Comparison of ENCODE assay signal across 8 cellular contexts in the genomic region with DNA sequence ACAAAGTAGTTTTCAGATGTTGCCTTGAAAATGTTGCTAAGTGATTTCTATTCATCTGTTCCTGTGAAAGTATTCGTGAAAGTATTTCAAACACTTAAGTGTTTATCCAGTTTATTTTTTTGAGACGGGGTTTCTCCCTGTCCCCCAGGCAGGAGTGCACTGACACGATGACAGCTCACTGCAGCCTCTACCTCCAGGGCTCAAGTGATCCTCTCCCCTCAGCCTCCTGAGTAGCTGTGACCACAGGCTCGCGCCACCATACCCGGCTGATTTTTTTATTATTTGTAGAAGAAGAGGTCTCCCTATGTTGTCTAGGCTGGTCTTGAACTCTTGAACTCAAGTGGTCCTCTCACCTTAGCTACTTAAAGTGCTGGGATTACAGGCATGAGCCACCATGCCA. TPM values are rescaled to one million over a fixed set of nuclear protein-coding genes. Genes with fewer than 3 reads are reported as not detected.
A peak's percentile ranks its signal among the peaks of the same experiment; 100 is the strongest.
DNase-seq lines count a peak whose midpoint lies in the region; ATAC-seq and TF ChIP-seq lines count a peak whose summit lies in the region.

No MANE protein-coding gene starts in this region.

- peak overlapping the region; percentile 98 for H3K27ac Mint-ChIP-seq in activated CD4-positive, alpha-beta T cell treated with anti-CD3 and anti-CD28 coated beads, Interleukin-2, amount 10 ng/mL, durations not matched to agents 7 days and 5 days
- no peak overlapping the region for H3K27ac Mint-ChIP-seq in activated CD4-positive, alpha-beta memory T cell treated with anti-CD3 and anti-CD28 coated beads for 36 hours
- peak overlapping the region; percentile 95 for H3K27ac Mint-ChIP-seq in stimulated activated effector memory CD8-positive, alpha-beta T cell treated with anti-CD3 and anti-CD28 coated beads, Interleukin-12 subunit alpha, Interleukin-12 subunit beta, amount 100 ng/mL, for 72 hours

- H3K4me1 Mint-ChIP-seq in activated CD4-positive, alpha-beta T cell treated with anti-CD3 and anti-CD28 coated beads, Interleukin-2, amount 10 ng/mL, durations not matched to agents 7 days and 5 days: peaks cover 35% of the 10 kb centered on the region
- H3K4me1 Mint-ChIP-seq in activated CD4-positive, alpha-beta memory T cell treated with anti-CD3 and anti-CD28 coated beads for 36 hours (ENCODE audit: low read depth): peaks cover 39% of the 10 kb centered on the region
- H3K4me1 Mint-ChIP-seq in stimulated activated effector memory CD8-positive, alpha-beta T cell treated with anti-CD3 and anti-CD28 coated beads, Interleukin-12 subunit alpha, Interleukin-12 subunit beta, amount 100 ng/mL, for 72 hours: peaks cover 35% of the 10 kb centered on the region

- TF ChIP-seq POLR2A in gastroesophageal sphincter (IDR thresholded peaks at IDR 0.05): no peak

- WGBS in gastroesophageal sphincter (ENCODE audit: low coverage in 1 of 2), 2 donors: 43 to 47% methylated on average over 4 of the region's 6 CpGs

- DNase-seq in activated CD4-positive, alpha-beta T cell treated with anti-CD3 and anti-CD28 coated beads, Interleukin-2, amount 10 ng/mL, durations not matched to agents 7 days and 5 days: no peak
- no peak for DNase-seq in activated CD4-positive, alpha-beta T cell treated with anti-CD3 and anti-CD28 coated beads for 4 hours
- DNase-seq in activated CD4-positive, alpha-beta memory T cell treated with anti-CD3 and anti-CD28 coated beads for 36 hours: no peak
- DNase-seq in stimulated activated effector memory CD8-positive, alpha-beta T cell treated with anti-CD3 and anti-CD28 coated beads, Interleukin-12 subunit alpha, Interleukin-12 subunit beta, amount 100 ng/mL, for 72 hours (ENCODE audit: low spot score in 2 of 2): no peak
- DNase-seq in DMS 273 (lab: John Stamatoyannopoulos, UW; ENCODE audit: unreplicated experiment) (no peak), GF-D8 (lab: John Stamatoyannopoulos, UW) (no peak), AG20443 (ENCODE audit: low spot score) (no peak)

- peaks cover 4% of the 10 kb centered on the region for H3K36me3 Mint-ChIP-seq in activated CD4-positive, alpha-beta T cell treated with anti-CD3 and anti-CD28 coated beads, Interleukin-2, amount 10 ng/mL, durations not matched to agents 7 days and 5 days (ENCODE audit: low read depth)
- H3K36me3 Mint-ChIP-seq in activated CD4-positive, alpha-beta memory T cell treated with anti-CD3 and anti-CD28 coated beads for 36 hours: peaks cover 2% of the 10 kb centered on the region
- peaks cover 23% of the 10 kb centered on the region for H3K36me3 Mint-ChIP-seq in stimulated activated effector memory CD8-positive, alpha-beta T cell treated with anti-CD3 and anti-CD28 coated beads, Interleukin-12 subunit alpha, Interleukin-12 subunit beta, amount 100 ng/mL, for 72 hours

- TF ChIP-seq EP300 in gastroesophageal sphincter (IDR thresholded peaks at IDR 0.05): no peak

- H3K9me3 ChIP-seq in gastroesophageal sphincter: no peaks in the 10 kb centered on the region

- no peaks in the 10 kb centered on the region for H3K9me3 Mint-ChIP-seq in activated CD4-positive, alpha-beta T cell treated with anti-CD3 and anti-CD28 coated beads, Interleukin-2, amount 10 ng/mL, durations not matched to agents 7 days and 5 days
- no peaks in the 10 kb centered on the region for H3K9me3 Mint-ChIP-seq in activated CD4-positive, alpha-beta memory T cell treated with anti-CD3 and anti-CD28 coated beads for 36 hours
- no peaks in the 10 kb centered on the region for H3K9me3 Mint-ChIP-seq in stimulated activated effector memory CD8-positive, alpha-beta T cell treated with anti-CD3 and anti-CD28 coated beads, Interleukin-12 subunit alpha, Interleukin-12 subunit beta, amount 100 ng/mL, for 72 hours

- H3K36me3 ChIP-seq in gastroesophageal sphincter: no peaks in the 10 kb centered on the region

- ATAC-seq in gastroesophageal sphincter: no peak
- no peak for ATAC-seq in stimulated activated effector memory CD8-positive, alpha-beta T cell treated with anti-CD3 and anti-CD28 coated beads, Interleukin-12 subunit alpha, Interleukin-12 subunit beta, amount 100 ng/mL, for 72 hours

- CTCF ChIA-PET in activated CD4-positive, alpha-beta T cell treated with anti-CD3 and anti-CD28 coated beads, Interleukin-2, amount 10 ng/mL, durations not matched to agents 7 days and 5 days (lab: Charles Lee): interaction anchor here (1.4 kb wide), 1 partner anchor 13 kb away, joined by 4 read pairs; no protein-coding TSS in a partner anchor
- CTCF ChIA-PET in activated CD4-positive, alpha-beta memory T cell treated with anti-CD3 and anti-CD28 coated beads for 36 hours (lab: Charles Lee): interaction anchor here (0.8 to 2.6 kb wide), 2 partner anchors 25 to 245 kb away, joined by 3 to 18 read pairs; no protein-coding TSS in a partner anchor

- POLR2A ChIA-PET in activated CD4-positive, alpha-beta T cell treated with anti-CD3 and anti-CD28 coated beads, Interleukin-2, amount 10 ng/mL, durations not matched to agents 7 days and 5 days (lab: Charles Lee): no interaction called here
- POLR2A ChIA-PET in activated CD4-positive, alpha-beta memory T cell treated with anti-CD3 and anti-CD28 coated beads for 36 hours (lab: Charles Lee): no interaction called here

- H3K27me3 Mint-ChIP-seq in activated CD4-positive, alpha-beta T cell treated with anti-CD3 and anti-CD28 coated beads, Interleukin-2, amount 10 ng/mL, durations not matched to agents 7 days and 5 days: no peaks in the 10 kb centered on the region
- H3K27me3 Mint-ChIP-seq in activated CD4-positive, alpha-beta memory T cell treated with anti-CD3 and anti-CD28 coated beads for 36 hours: no peaks in the 10 kb centered on the region

- H3K4me3 Mint-ChIP-seq in activated CD4-positive, alpha-beta T cell treated with anti-CD3 and anti-CD28 coated beads, Interleukin-2, amount 10 ng/mL, durations not matched to agents 7 days and 5 days: peak overlapping the region; percentile 97
- peak overlapping the region; percentile 99 for H3K4me3 Mint-ChIP-seq in activated CD4-positive, alpha-beta memory T cell treated with anti-CD3 and anti-CD28 coated beads for 36 hours
- peak overlapping the region; percentile 92 for H3K4me3 Mint-ChIP-seq in stimulated activated effector memory CD8-positive, alpha-beta T cell treated with anti-CD3 and anti-CD28 coated beads, Interleukin-12 subunit alpha, Interleukin-12 subunit beta, amount 100 ng/mL, for 72 hours

- TF ChIP-seq CTCF in gastroesophageal sphincter (IDR thresholded peaks at IDR 0.05): no peak

- H3K4me3 ChIP-seq in gastroesophageal sphincter: peak overlapping the region in 1 of 2 donors; percentile 74

- H3K4me1 ChIP-seq in gastroesophageal sphincter: peaks cover 0 to 59% (median 12%) of the 10 kb centered on the region in 3 donors

- intact Hi-C loops in activated CD4-positive, alpha-beta memory T cell treated with anti-CD3 and anti-CD28 coated beads for 36 hours (cut with micrococcal nuclease): loop anchor here (2.0 to 10.0 kb wide), 3 partner anchors 25 to 421 kb away; a partner anchor contains a TSS

- H3K27me3 ChIP-seq in gastroesophageal sphincter: no peaks in the 10 kb centered on the region

- H3K27ac ChIP-seq in gastroesophageal sphincter: peak overlapping the region in 3 of 4 donors; percentile 94 to 99 (median 97)

RNA-seq across cellular contexts. Expression of a gene that starts 1.7 kb away (rescaled TPM):
- 10 to 100 TPM; 27.6 to 33.4 TPM for total RNA-seq in activated CD4-positive, alpha-beta T cell treated with anti-CD3 and anti-CD28 coated beads, Interleukin-2, amount 10 ng/mL, durations not matched to agents 7 days and 5 days
- 10 to 100 TPM; 18.8 to 20.0 TPM for total RNA-seq in activated CD4-positive, alpha-beta memory T cell treated with anti-CD3 and anti-CD28 coated beads for 36 hours
- total RNA-seq in gastroesophageal sphincter: 10 to 100 TPM; 25.4 to 71.8 (median 36.8) TPM
